23 cellular contexts compared by ENCODE assay signal in the genomic region with DNA sequence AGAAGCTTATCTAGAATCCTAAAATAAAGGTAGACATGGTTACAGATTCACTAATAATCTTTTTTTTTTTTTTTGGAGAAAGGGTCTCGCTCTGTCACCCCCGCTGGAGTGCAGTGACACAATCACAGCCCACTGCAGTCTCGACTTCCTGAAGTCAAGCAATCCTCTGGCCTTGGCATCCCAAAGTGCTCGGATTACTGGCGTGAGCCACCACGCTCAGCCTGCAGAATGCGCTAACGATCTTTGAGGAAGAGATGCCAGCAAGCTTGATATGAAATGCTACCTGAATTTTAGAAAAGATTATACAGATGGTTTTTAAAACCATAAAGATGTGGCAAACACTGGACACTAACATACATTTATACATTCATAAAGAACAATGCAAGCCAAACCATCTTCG. TPM values are rescaled to one million over a fixed set of nuclear protein-coding genes. Genes with fewer than 3 reads are reported as not detected.
DNase-seq lines count a peak whose midpoint lies in the region; ATAC-seq, FAIRE-seq and TF ChIP-seq lines count a peak whose summit lies in the region.
"Had no signal": no experiment of that assay in that cellular context is flagged by ENCODE, and none has a peak within 500 bp of the region (broad histone marks: within the 10 kb centered on the region; RNA-seq: fewer than 3 reads in every experiment).

No MANE protein-coding gene starts in this region.

- TF ChIP-seq RAD21 in HepG2 (CRISPR knock-in tag; IDR thresholded peaks at IDR 0.05) = no peak

- H3K36me3 ChIP-seq in Caco-2 (ENCODE audit: control insufficient read depth, insufficient read depth, low read length) (no peaks in the 10 kb centered on the region; the same call in 1 of the 2 replicates), HepG2 (replicated peaks in 1 of 2; ENCODE audit: control insufficient read depth in 1 of 2, insufficient read depth in 2 of 2, low read length in 2 of 2) (peaks cover 0 to 3% of the 10 kb centered on the region in 2 experiments; a peak in 3 of 5 replicates), psoas muscle (ENCODE audit: insufficient read depth in 1 of 2, low read depth in 1 of 2) (peaks cover 4 to 29% of the 10 kb centered on the region in 2 donors)

- POLR2A ChIA-PET in Caco-2 (lab: Charles Lee) (interaction anchor here (0.7 kb wide), 1 partner anchor 34 kb away, joined by 5 read pairs; no protein-coding TSS in a partner anchor), HepG2 (lab: Yijun Ruan, JAX) (interaction anchor here (1.4 kb wide), 1 partner anchor 523 kb away, joined by 3 read pairs; a partner anchor contains a TSS)

- in situ Hi-C loops in HepG2 (cut with HindIII; ENCODE audit: extremely low pct_ligation_motif_present, low pct_unique_long_range_greater_than_20kb) = no loop called here

- H3K27me3 Mint-ChIP-seq in Caco-2 (ENCODE audit: insufficient read depth, unreplicated experiment) = no peaks in the 10 kb centered on the region
- H3K27me3 Mint-ChIP-seq: IgD-negative memory B cell had no signal

- peaks cover 42% of the 10 kb centered on the region for H3K79me2 ChIP-seq in HepG2 (ENCODE audit: insufficient read depth, low read length)

- no peaks in the 10 kb centered on the region; the same call in 1 of the 2 replicates for H4K20me1 ChIP-seq in HepG2 (ENCODE audit: insufficient read depth, low read length)

- H3K9me3 ChIP-seq in Caco-2 (no peaks in the 10 kb centered on the region), HepG2 (ENCODE audit: low read length) (no peaks in the 10 kb centered on the region), psoas muscle (no peaks in the 10 kb centered on the region)

- TF ChIP-seq EP300 in HepG2 (IDR thresholded peaks at IDR 0.05; ENCODE audit: low read depth in 2 of 2, low read length in 2 of 2) (no peak), HepG2 (CRISPR knock-in tag; IDR thresholded peaks at IDR 0.05; ENCODE audit: borderline replicate concordance) (no peak)

- no peaks in the 10 kb centered on the region for H3K9me3 Mint-ChIP-seq in Caco-2 (ENCODE audit: unreplicated experiment)
- H3K9me3 Mint-ChIP-seq: CD14-positive monocyte, HFFc6, IgD-negative memory B cell had no signal

- no peak overlapping the region for H3K4me3 Mint-ChIP-seq in Caco-2 (ENCODE audit: unreplicated experiment)
- H3K4me3 Mint-ChIP-seq: CD14-positive monocyte, HFFc6 had no signal

- CTCF ChIA-PET in Caco-2 (lab: Charles Lee) = no interaction called here
- CTCF ChIA-PET in HepG2 (lab: Yijun Ruan, JAX; ENCODE audit: low intra/inter-chr PET ratio, low total read pairs) = no interaction called here

- peaks cover 43% of the 10 kb centered on the region for H3K4me1 Mint-ChIP-seq in Caco-2 (ENCODE audit: low read depth, unreplicated experiment)

- peak overlapping the region; percentile 59 for H3K4me2 ChIP-seq in HepG2 (ENCODE audit: low read depth, low read length)
- H3K4me2 ChIP-seq: PC-9 had no signal

- intact Hi-C loops in Caco-2 (cut with micrococcal nuclease; ENCODE audit: unreplicated experiment) (loop anchor here (5.0 kb wide), 1 partner anchor 180 kb away; no protein-coding TSS in a partner anchor), HepG2 (cut with micrococcal nuclease; ENCODE audit: unreplicated experiment) (no loop called here), psoas muscle (cut with DNase I) (no loop called here)

- ATAC-seq in HepG2 (no peak), psoas muscle (peak in 3 of 4 donors; percentile 52 to 57 (median 52)), HG03097 (IDR thresholded peaks at IDR 0.05; ENCODE audit: low FRiP score, unreplicated experiment) (no peak)

- H3K4me1 ChIP-seq in Caco-2 (peaks cover 62% of the 10 kb centered on the region), HepG2 (ENCODE audit: insufficient read depth, low read length) (peaks cover 83% of the 10 kb centered on the region), psoas muscle (peaks cover 46% of the 10 kb centered on the region)

- peaks cover 68% of the 10 kb centered on the region for H3K36me3 Mint-ChIP-seq in Caco-2 (ENCODE audit: insufficient read depth, unreplicated experiment)

- H2AFZ ChIP-seq in HepG2 (ENCODE audit: low read length) = no peak overlapping the region
- H2AFZ ChIP-seq: PC-9 had no signal

- no peak for FAIRE-seq in HepG2 (lab: Jason Lieb, UNC)
- FAIRE-seq: H1 had no signal

- no TSS peak for BruUV-seq in Caco-2 (replicated peaks; lab: Mats Ljungman, UMichigan)
- no TSS peak for BruUV-seq in HepG2 (replicated peaks; lab: Mats Ljungman, UMichigan)

- no peak for TF ChIP-seq POLR2A in HepG2 (IDR thresholded peaks at IDR 0.05; ENCODE audit: insufficient read depth in 1 of 2, low read depth in 2 of 2, low read length in 2 of 2)

- DNase-seq in Caco-2 (no peak), LNCaP clone FGC (ENCODE audit: low read depth) (no peak), HepG2 (ENCODE audit: low spot score) (no peak), psoas muscle (peak in 1 of 2 donors; percentile 61), SIG-M5 treated with dmso at 0.1 percent for 504 hours (lab: John Stamatoyannopoulos, UW; ENCODE audit: unreplicated experiment) (no peak), HPDE6-E6E7 (ENCODE audit: extremely low spot score) (no peak)
- DNase-seq in activated CD8-positive, alpha-beta memory T cell treated with anti-CD3 and anti-CD28 coated beads, Interleukin-2, amount 50 U/mL, for 4 hours = no peak
- DNase-seq: ACHN, AML-193, COR-L47, DMS79, HFFc6, Kasumi-1, NCI-H187, NCI-H2171, NCI-H510A, NCI-H774, PC-9, SW 1271 had no signal

- H3K27me3 ChIP-seq in Caco-2 (replicated peaks; ENCODE audit: control insufficient read depth, insufficient read depth, low read length) (no peaks in the 10 kb centered on the region), HepG2 (ENCODE audit: control insufficient read depth in 1 of 2, insufficient read depth in 2 of 2, low read length in 2 of 2) (no peaks in the 10 kb centered on the region; a peak in 1 of 5 replicates), psoas muscle (ENCODE audit: insufficient read depth in 3 of 3, low read length in 2 of 3) (no peaks in the 10 kb centered on the region)

- peak overlapping the region; percentile 53 for H3K27ac Mint-ChIP-seq in Caco-2 (ENCODE audit: unreplicated experiment)
- H3K27ac Mint-ChIP-seq: HFFc6, IgD-negative memory B cell had no signal

- 93% methylated on average over 9 of the region's 9 CpGs for WGBS in HepG2 (ENCODE audit: low lambda C conversion rate)
- 53 to 70% (median 58%) methylated on average over 9 of the region's 9 CpGs for WGBS in psoas muscle, 3 donors

- TF ChIP-seq CTCF in Caco-2 (IDR thresholded peaks at IDR 0.05; ENCODE audit: insufficient read depth in 1 of 2, low read depth in 1 of 2, low read length in 1 of 2, severe bottlenecking in 1 of 2, unreplicated experiment in 1 of 2) = no peak
- 0 out of 2 replicates have a peak, but pooled peaks have one; percentile 3 for TF ChIP-seq CTCF in LNCaP clone FGC (IDR thresholded peaks at IDR 0.05; ENCODE audit: control insufficient read depth, extremely low read depth, insufficient read depth)
- TF ChIP-seq CTCF in HepG2 (CRISPR knock-in tag; IDR thresholded peaks at IDR 0.05) = no peak
- TF ChIP-seq CTCF in psoas muscle (IDR thresholded peaks at IDR 0.05) = no peak

- peak overlapping the region; percentile 58 for H3K9ac ChIP-seq in HepG2 (ENCODE audit: insufficient read depth, low read depth, low read length)

- H3K4me3 ChIP-seq in Caco-2 (ENCODE audit: low read depth, low read length) (no peak overlapping the region), LNCaP clone FGC (ENCODE audit: low read depth, low read length) (no peak overlapping the region; the same call in 1 of the 2 replicates), HepG2 (replicated peaks in 1 of 3; ENCODE audit: insufficient read depth in 1 of 3, low read depth in 2 of 3, low read length in 3 of 3) (no peak overlapping the region), psoas muscle (peak overlapping the region; percentile 33)
- H3K4me3 ChIP-seq: PC-9 had no signal

- H3K27ac ChIP-seq in HepG2 (ENCODE audit: extremely low read length, insufficient read depth, low read length) (peak overlapping the region; percentile 98), psoas muscle (peak overlapping the region; percentile 83)
- H3K27ac ChIP-seq: PC-9 had no signal

TF ChIP-seq in HepG2, 621 proteins besides CTCF, POLR2A, EP300 and RAD21 (continues in another document):
- TF ChIP-seq, protein P1, sequence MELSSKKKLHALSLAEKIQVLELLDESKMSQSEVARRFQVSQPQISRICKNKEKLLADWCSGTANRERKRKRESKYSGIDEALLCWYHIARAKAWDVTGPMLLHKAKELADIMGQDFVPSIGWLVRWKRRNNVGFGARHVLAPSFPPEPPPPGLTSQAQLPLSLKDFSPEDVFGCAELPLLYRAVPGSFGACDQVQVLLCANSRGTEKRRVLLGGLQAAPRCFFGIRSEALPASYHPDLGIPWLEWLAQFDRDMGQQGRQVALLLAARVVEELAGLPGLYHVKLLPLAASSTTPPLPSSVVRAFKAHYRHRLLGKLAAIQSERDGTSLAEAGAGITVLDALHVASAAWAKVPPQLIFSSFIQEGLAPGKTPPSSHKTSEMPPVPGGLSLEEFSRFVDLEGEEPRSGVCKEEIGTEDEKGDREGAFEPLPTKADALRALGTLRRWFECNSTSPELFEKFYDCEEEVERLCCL (CRISPR knock-in tag; IDR thresholded peaks at IDR 0.05; ENCODE audit: borderline replicate concordance) = no peak

RNA-seq across cellular contexts. Expression of a gene that starts 4.1 kb away (rescaled TPM):
- total RNA-seq in Caco-2 (2022) (64.4 and 72.8 TPM in 2 replicates), HepG2 (2016; rRNA removed; fragmentation: Illumina TruSeq; extraction: Trizol) (114 and 153 TPM in 2 replicates), psoas muscle (10 to 100 TPM; 65.8 to 77.6 (median 73.4) TPM)
- total RNA-seq in HepG2 (2016; cell fraction: cytosol; rRNA removed; fragmentation: Illumina TruSeq; extraction: Trizol; ENCODE audit: low read depth) = 43.6 and 44.9 TPM in 2 replicates
- total RNA-seq in HepG2 (2016; cell fraction: insoluble cytoplasmic fraction; rRNA removed; fragmentation: Illumina TruSeq; extraction: Trizol) = 115 and 154 TPM in 2 replicates
- total RNA-seq in HepG2 (2016; cell fraction: membrane; rRNA removed; fragmentation: Illumina TruSeq; extraction: Trizol) = 112 and 113 TPM in 2 replicates
- 69.6 and 78.0 TPM in 2 replicates for total RNA-seq in HepG2 (2016; cell fraction: nucleus; rRNA removed; fragmentation: Illumina TruSeq; extraction: Trizol)
- polyA plus RNA-seq in HepG2 (2011; rRNA removed) (48.6 and 58.3 TPM in 2 replicates), psoas muscle (100 to 1,000 TPM in 1 of 3 donors, 10 to 100 TPM in 2; 45.5 to 112 (median 70.9) TPM)
- polyA plus RNA-seq in HepG2 (2011; cell fraction: cytosol; rRNA removed) = 24.1 and 35.3 TPM in 2 replicates
- polyA plus RNA-seq in HepG2 (2011; cell fraction: nucleus; rRNA removed) = 54.5 and 54.9 TPM in 2 replicates
- polyA plus RNA-seq in HepG2 (2012) = 56.1 and 60.9 TPM in 2 replicates
- polyA plus RNA-seq in HepG2 (2016; cell fraction: cytosol; fragmentation: Illumina TruSeq; extraction: Trizol; ENCODE audit: low read depth) = 34.1 and 42.7 TPM in 2 replicates
- 112 and 114 TPM in 2 replicates for polyA plus RNA-seq in HepG2 (2016; cell fraction: insoluble cytoplasmic fraction; fragmentation: Illumina TruSeq; extraction: Trizol; ENCODE audit: low read depth)
- polyA plus RNA-seq in HepG2 (2016; cell fraction: membrane; fragmentation: Illumina TruSeq; extraction: Trizol; ENCODE audit: low read depth) = 70.4 and 72.1 TPM in 2 replicates
- 110 and 111 TPM in 2 replicates for polyA plus RNA-seq in HepG2 (2016; cell fraction: nucleus; fragmentation: Illumina TruSeq; extraction: Trizol; ENCODE audit: insufficient read depth, low read depth)
- 29.1 and 41.3 TPM in 2 replicates for polyA minus RNA-seq in HepG2 (2011; rRNA and poly(A)+ RNA removed; ENCODE audit: low replicate concordance)
- 45.6 and 55.3 TPM in 2 replicates for polyA minus RNA-seq in HepG2 (2011; cell fraction: cytosol; rRNA and poly(A)+ RNA removed)
- 66.1 and 72.4 TPM in 2 replicates for polyA minus RNA-seq in HepG2 (2011; cell fraction: nucleus; rRNA and poly(A)+ RNA removed)

Comparison
In these comparisons a context has a peak if more than half of its experiments do, and no peak if none do; other contexts are left out.
1. ATAC-seq: peak in psoas muscle (3 of 4); none in HepG2 (single experiment) and HG03097 (single experiment).